ENCODE assay signal across 8 cellular contexts in genomic region chr1:38045431-38046332, GRCh38. TPM values are rescaled to one million over a fixed set of nuclear protein-coding genes. Genes with fewer than 3 reads are reported as not detected.
DNase-seq lines count a peak whose midpoint lies in the region; ATAC-seq and TF ChIP-seq lines count a peak whose summit lies in the region.

No MANE protein-coding gene starts in this region.

- 4% methylated on average over 114 of the region's 114 CpGs for WGBS in right cardiac atrium

- H3K4me3 ChIP-seq in BLaER1 treated with 17β-estradiol and CSF1 and Interleukin-3, amounts not matched to agents 10 nM and 100 nM, result peak overlapping the region; percentile 61 to 77 (median 67)
- H3K4me3 ChIP-seq in right cardiac atrium (ENCODE audit: low read length) (peak overlapping the region; percentile 47), tibial artery (peak overlapping the region; percentile 58 to 62), brain microvascular endothelial cell (ENCODE audit: low read depth, low read length) (no peak overlapping the region)

- in situ Hi-C loops in brain microvascular endothelial cell (cut with HindIII; ENCODE audit: low pct_ligation_motif_present, low sequenced_read_pairs), result loop anchor here (25.0 kb wide), 1 partner anchor 767 kb away; no protein-coding TSS in a partner anchor

- peaks cover 0 to 9% (median 0%) of the 10 kb centered on the region in 11 experiments; a peak in 4 of 22 replicates for H3K9me3 ChIP-seq in BLaER1 treated with 17β-estradiol and CSF1 and Interleukin-3, amounts not matched to agents 10 nM and 100 nM (replicated peaks in 1 of 11)
- H3K9me3 ChIP-seq in right cardiac atrium (ENCODE audit: control insufficient read depth, low read length) (no peaks in the 10 kb centered on the region), tibial artery (no peaks in the 10 kb centered on the region)

- ATAC-seq in GM21360 (IDR thresholded peaks at IDR 0.05; ENCODE audit: unreplicated experiment) (peak; percentile 12), right cardiac atrium (no peak), GM21367 (IDR thresholded peaks at IDR 0.05; ENCODE audit: unreplicated experiment) (no peak)

- peaks cover 74 to 89% (median 85%) of the 10 kb centered on the region in 11 experiments for H3K27me3 ChIP-seq in BLaER1 treated with 17β-estradiol and CSF1 and Interleukin-3, amounts not matched to agents 10 nM and 100 nM
- no peaks in the 10 kb centered on the region for H3K27me3 ChIP-seq in right cardiac atrium (ENCODE audit: control insufficient read depth, insufficient read depth)
- peaks cover 10 to 52% of the 10 kb centered on the region in 2 donors for H3K27me3 ChIP-seq in tibial artery
- peaks cover 54% of the 10 kb centered on the region for H3K27me3 ChIP-seq in brain microvascular endothelial cell (replicated peaks)

- DNase-seq in SK-N-DZ (ENCODE audit: low spot score), result peak; percentile 53
- peak in 2 of 3 donors; percentile 56 to 71 for DNase-seq in right cardiac atrium
- no peak for DNase-seq in tibial artery
- DNase-seq in 8988T, result no peak
- no peak for DNase-seq in brain microvascular endothelial cell

- H3K4me2 ChIP-seq in BLaER1 treated with 17β-estradiol and CSF1 and Interleukin-3, amounts not matched to agents 10 nM and 100 nM, result peak overlapping the region; percentile 95 to 99 (median 98)

- no peaks in the 10 kb centered on the region for H3K36me3 ChIP-seq in BLaER1 treated with 17β-estradiol and CSF1 and Interleukin-3, amounts not matched to agents 10 nM and 100 nM
- no peaks in the 10 kb centered on the region for H3K36me3 ChIP-seq in tibial artery
- no peaks in the 10 kb centered on the region for H3K36me3 ChIP-seq in brain microvascular endothelial cell (replicated peaks)

- peaks cover 0 to 69% (median 47%) of the 10 kb centered on the region in 11 experiments; a peak in 18 of 22 replicates for H4K20me1 ChIP-seq in BLaER1 treated with 17β-estradiol and CSF1 and Interleukin-3, amounts not matched to agents 10 nM and 100 nM

- intact Hi-C loops in right cardiac atrium (cut with DNase I) (no loop called here), tibial artery (cut with DNase I; ENCODE audit: low total_unique reads) (no loop called here)

- no peak overlapping the region for H3K27ac ChIP-seq in BLaER1 treated with 17β-estradiol and CSF1 and Interleukin-3, amounts not matched to agents 10 nM and 100 nM
- H3K27ac ChIP-seq in right cardiac atrium (ENCODE audit: low read length) (no peak overlapping the region), tibial artery (no peak overlapping the region), brain microvascular endothelial cell (no peak overlapping the region)

- H3K4me1 ChIP-seq in BLaER1 treated with 17β-estradiol and CSF1 and Interleukin-3, amounts not matched to agents 10 nM and 100 nM, result peaks cover 5 to 32% (median 22%) of the 10 kb centered on the region in 10 experiments; a peak in 17 of 20 replicates
- no peaks in the 10 kb centered on the region for H3K4me1 ChIP-seq in right cardiac atrium (ENCODE audit: control insufficient read depth, insufficient read depth, low read length)
- H3K4me1 ChIP-seq in tibial artery, result peaks cover 0 to 38% (median 26%) of the 10 kb centered on the region in 4 donors

- H3K9ac ChIP-seq in BLaER1 treated with 17β-estradiol and CSF1 and Interleukin-3, amounts not matched to agents 10 nM and 100 nM, result peak overlapping the region in 3 of 11 experiments; percentile 36 to 67 (median 67); a peak in 2 of 22 replicates

- TF ChIP-seq CTCF in tibial artery (IDR thresholded peaks at IDR 0.05) (no peak), brain microvascular endothelial cell (IDR thresholded peaks at IDR 0.05; ENCODE audit: low read depth, low read length, missing control alignments) (no peak)

RNA-seq across cellular contexts. Expression of gene POU3F1, which starts 0.9 kb away (rescaled TPM):
- polyA plus RNA-seq in SK-N-DZ (2014; cell fraction: cytosol; rRNA removed), result 0.96 and 1.3 TPM in 2 replicates
- 0.52 and 0.62 TPM in 2 replicates for polyA plus RNA-seq in SK-N-DZ (2014; cell fraction: nucleus; rRNA removed)
- total RNA-seq in right cardiac atrium, result under 1 TPM in 3 of 4 donors, not detected in 1; 0.09 to 0.17 (median 0.17) TPM
- polyA plus RNA-seq in right cardiac atrium, result 0.07 TPM

RNA-seq across cellular contexts. Expression of gene UTP11, which starts 33.1 kb away (rescaled TPM):
- polyA plus RNA-seq in SK-N-DZ (2014; cell fraction: cytosol; rRNA removed), result 95.0 and 95.5 TPM in 2 replicates
- polyA plus RNA-seq in SK-N-DZ (2014; cell fraction: nucleus; rRNA removed), result 36.9 and 51.2 TPM in 2 replicates
- total RNA-seq in right cardiac atrium, result 10 to 100 TPM; 25.5 to 31.9 (median 30.0) TPM
- 34.5 TPM for polyA plus RNA-seq in right cardiac atrium

RNA-seq across cellular contexts. Expression of gene FHL3, which starts 40.4 kb away (rescaled TPM):
- 8.5 and 9.1 TPM in 2 replicates for polyA plus RNA-seq in SK-N-DZ (2014; cell fraction: cytosol; rRNA removed)
- 8.7 and 10.1 TPM in 2 replicates for polyA plus RNA-seq in SK-N-DZ (2014; cell fraction: nucleus; rRNA removed)
- total RNA-seq in right cardiac atrium, result 10 to 100 TPM in 1 of 4 donors, 1 to 10 TPM in 3; 8.1 to 15.6 (median 9.1) TPM
- polyA plus RNA-seq in right cardiac atrium, result 9.7 TPM

RNA-seq across cellular contexts. Expression of gene SF3A3, which starts 55.9 kb away (rescaled TPM):
- polyA plus RNA-seq in SK-N-DZ (2014; cell fraction: cytosol; rRNA removed), result 104 and 138 TPM in 2 replicates
- 89.0 and 153 TPM in 2 replicates for polyA plus RNA-seq in SK-N-DZ (2014; cell fraction: nucleus; rRNA removed)
- 10 to 100 TPM; 25.2 to 34.1 (median 31.0) TPM for total RNA-seq in right cardiac atrium
- polyA plus RNA-seq in right cardiac atrium, result 14.4 TPM

Comparison
In these comparisons a context has a peak if more than half of its experiments do, and no peak if none do; other contexts are left out.
1. DNase-seq: peak in SK-N-DZ (single experiment) and right cardiac atrium (2 of 3); none in tibial artery (0 of 2), 8988T (single experiment) and brain microvascular endothelial cell (single experiment).